ENCODE assay signal across 8 cellular contexts in the genomic region with DNA sequence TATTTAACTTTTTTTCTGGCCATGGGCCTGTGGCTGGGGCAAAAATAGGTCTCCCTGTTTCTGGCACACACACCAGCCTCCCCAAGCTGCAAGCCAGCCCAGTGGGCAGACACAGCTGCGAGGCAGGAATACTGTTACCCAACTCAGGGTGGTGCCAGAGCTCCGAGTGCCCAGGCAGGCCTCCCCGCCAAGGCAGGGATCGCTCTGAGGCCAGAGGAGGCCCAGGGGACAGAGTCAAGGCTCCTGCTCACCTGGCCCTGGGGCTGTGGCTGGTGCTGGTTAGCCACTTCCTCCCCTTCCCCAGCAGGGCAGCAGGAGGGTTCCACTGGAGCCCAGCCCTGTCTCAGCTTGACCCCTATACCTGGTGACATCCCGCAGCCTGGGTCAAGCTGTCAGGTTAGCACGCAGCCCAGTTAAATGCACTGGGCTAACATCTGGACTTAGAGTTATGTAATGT.
DNase-seq lines count a peak whose midpoint lies in the region; ATAC-seq and TF ChIP-seq lines count a peak whose summit lies in the region.

No MANE protein-coding gene starts in this region.

- peaks cover 0 to 8% of the 10 kb centered on the region in 2 donors for H3K4me1 ChIP-seq in ascending aorta

- no peaks in the 10 kb centered on the region for H3K9me3 Mint-ChIP-seq in natural killer cell treated with Interleukin-12 subunit alpha and Interleukin-12 subunit beta and Interleukin-15 and Interleukin-18, amount 100 ng/mL, for 72 hours

- H3K27ac Mint-ChIP-seq in natural killer cell treated with Interleukin-12 subunit alpha and Interleukin-12 subunit beta and Interleukin-15 and Interleukin-18, amount 100 ng/mL, for 72 hours = peak overlapping the region; percentile 51 to 74

- H3K4me3 ChIP-seq in ascending aorta = no peak overlapping the region

- ATAC-seq in GM19463 (IDR thresholded peaks at IDR 0.05; ENCODE audit: unreplicated experiment) (peak; percentile 64), HG03521 (IDR thresholded peaks at IDR 0.05; ENCODE audit: unreplicated experiment) (peak; percentile 33)
- peak; percentile 25 to 50 for ATAC-seq in natural killer cell treated with Interleukin-12 subunit alpha and Interleukin-12 subunit beta and Interleukin-15 and Interleukin-18, amount 100 ng/mL, for 72 hours

- H3K27me3 ChIP-seq in ascending aorta = no peaks in the 10 kb centered on the region

- peaks cover 15 to 18% of the 10 kb centered on the region in 2 donors for H3K27me3 Mint-ChIP-seq in natural killer cell treated with Interleukin-12 subunit alpha and Interleukin-12 subunit beta and Interleukin-15 and Interleukin-18, amount 100 ng/mL, for 72 hours

- H3K9me3 ChIP-seq in ascending aorta = no peaks in the 10 kb centered on the region

- peak; percentile 70 for DNase-seq in Daoy (ENCODE audit: low read depth)
- DNase-seq in ascending aorta (ENCODE audit: low spot score in 2 of 2) = peak in 1 of 2 donors; percentile 74
- DNase-seq in natural killer cell treated with Interleukin-12 subunit alpha and Interleukin-12 subunit beta and Interleukin-15 and Interleukin-18, amount 100 ng/mL, for 72 hours (ENCODE audit: low spot score) = no peak
- no peak for DNase-seq in stimulated activated naive CD4-positive, alpha-beta T cell (lab: John Stamatoyannopoulos, UW)
- DNase-seq in G401 (ENCODE audit: low spot score) = no peak
- no peak for DNase-seq in activated CD4-positive, alpha-beta T cell treated with anti-CD3 and anti-CD28 coated beads for 1 hour

- H3K36me3 Mint-ChIP-seq in natural killer cell treated with Interleukin-12 subunit alpha and Interleukin-12 subunit beta and Interleukin-15 and Interleukin-18, amount 100 ng/mL, for 72 hours = no peaks in the 10 kb centered on the region

- no peaks in the 10 kb centered on the region for H3K36me3 ChIP-seq in ascending aorta

- in situ Hi-C loops in G401 (cut with HindIII; ENCODE audit: low sequenced_read_pairs) = no loop called here

- peak in 2 of 3 experiments; percentile 53 to 54 for TF ChIP-seq CTCF in ascending aorta (IDR thresholded peaks at IDR 0.05)

- H3K4me3 Mint-ChIP-seq in natural killer cell treated with Interleukin-12 subunit alpha and Interleukin-12 subunit beta and Interleukin-15 and Interleukin-18, amount 100 ng/mL, for 72 hours = peak overlapping the region; percentile 30

- peaks cover 4 to 28% of the 10 kb centered on the region in 2 donors for H3K4me1 Mint-ChIP-seq in natural killer cell treated with Interleukin-12 subunit alpha and Interleukin-12 subunit beta and Interleukin-15 and Interleukin-18, amount 100 ng/mL, for 72 hours (ENCODE audit: low read depth in 2 of 2)

- intact Hi-C loops in ascending aorta (cut with DNase I) = loop anchor here (5.0 kb wide), 2 partner anchors 62 to 132 kb away; no protein-coding TSS in a partner anchor

- H3K27ac ChIP-seq in ascending aorta = peak overlapping the region; percentile 24 to 42
